9 cellular contexts compared by ENCODE assay signal in genomic region chr17:77128895-77129567, GRCh38. TPM values are rescaled to one million over a fixed set of nuclear protein-coding genes. Genes with fewer than 3 reads are reported as not detected.
A peak's percentile ranks its signal among the peaks of the same experiment; 100 is the strongest.
DNase-seq lines count a peak whose midpoint lies in the region; ATAC-seq, FAIRE-seq and TF ChIP-seq lines count a peak whose summit lies in the region.
"Had no signal": no experiment of that assay in that cellular context is flagged by ENCODE, and none has a peak within 500 bp of the region (broad histone marks: within the 10 kb centered on the region; RNA-seq: fewer than 3 reads in every experiment).

No MANE protein-coding gene starts in this region.

- no peak overlapping the region for H3K4me2 ChIP-seq in GM23338
- peak overlapping the region; percentile 63 for H3K4me2 ChIP-seq in smooth muscle cell

- no peaks in the 10 kb centered on the region for H4K20me1 ChIP-seq in GM23338 (replicated peaks; ENCODE audit: insufficient read depth)
- no peaks in the 10 kb centered on the region for H4K20me1 ChIP-seq in smooth muscle cell (ENCODE audit: low read depth)

- no peaks in the 10 kb centered on the region for H3K27me3 ChIP-seq in GM23338 (ENCODE audit: insufficient read depth)
- no peaks in the 10 kb centered on the region for H3K27me3 ChIP-seq in gastroesophageal sphincter
- H3K27me3 ChIP-seq in smooth muscle cell (ENCODE audit: low read depth) = no peaks in the 10 kb centered on the region

- TF ChIP-seq POLR2A in gastroesophageal sphincter (IDR thresholded peaks at IDR 0.05) = no peak

- no peaks in the 10 kb centered on the region for H3K9me2 ChIP-seq in GM23338 (ENCODE audit: insufficient read depth)

- H3F3A ChIP-seq in GM23338 (replicated peaks; ENCODE audit: low read depth) (no peaks in the 10 kb centered on the region), smooth muscle cell (ENCODE audit: low read depth) (peaks cover 12% of the 10 kb centered on the region)

- no peak overlapping the region for H3K27ac ChIP-seq in GM23338 (ENCODE audit: low read depth)
- peak overlapping the region in 3 of 4 donors; percentile 58 to 73 (median 60) for H3K27ac ChIP-seq in gastroesophageal sphincter
- peak overlapping the region; percentile 68 for H3K27ac ChIP-seq in smooth muscle cell (ENCODE audit: low read depth)

- H3K36me3 ChIP-seq in GM23338 (ENCODE audit: insufficient read depth) (no peaks in the 10 kb centered on the region), gastroesophageal sphincter (no peaks in the 10 kb centered on the region), smooth muscle cell (ENCODE audit: low read depth) (no peaks in the 10 kb centered on the region)

- TF ChIP-seq CTCF in GM23338 (conservative IDR thresholded peaks at IDR 0.05; ENCODE audit: low read depth in 2 of 2) (no peak), gastroesophageal sphincter (IDR thresholded peaks at IDR 0.05) (no peak), smooth muscle cell (IDR thresholded peaks at IDR 0.05; ENCODE audit: borderline replicate concordance, insufficient read depth, poor library complexity, severe bottlenecking) (no peak), D721Med (IDR thresholded peaks at IDR 0.05; ENCODE audit: insufficient read depth, missing control alignments) (no peak)

- no peaks in the 10 kb centered on the region for H3K9me3 Mint-ChIP-seq in GM23338
- H3K9me3 Mint-ChIP-seq in activated T-helper 1 cell treated with anti-CD3 and anti-CD28 coated beads, Interleukin-12 subunit alpha, Interleukin-12 subunit beta, Interleukin-2, Interleukin-4 antibody, amounts not matched to agents 30 ng/mL and 10 ng/mL and 1 ng/mL, durations not matched to agents 14 hours and 24 hours and 36 hours = no peaks in the 10 kb centered on the region

- DNase-seq in GM23338 (ENCODE audit: low spot score) = no peak
- no peak for DNase-seq in activated T-helper 1 cell treated with anti-CD3 and anti-CD28 coated beads, Interleukin-12 subunit alpha, Interleukin-12 subunit beta, Interleukin-2, Interleukin-4 antibody, amounts not matched to agents 30 ng/mL and 10 ng/mL and 1 ng/mL, durations not matched to agents 14 hours and 24 hours and 36 hours (ENCODE audit: low spot score)
- no peak for DNase-seq in smooth muscle cell (lab: John Stamatoyannopoulos, UW; ENCODE audit: unreplicated experiment)
- no peak for DNase-seq in D721Med (ENCODE audit: insufficient read length, low spot score)
- DNase-seq in mesenteric fat pad (ENCODE audit: low spot score) = no peak
- DNase-seq: NCI-H2029 had no signal

- WGBS in gastroesophageal sphincter (ENCODE audit: low coverage in 1 of 2), 2 donors = 48 to 50% methylated on average over 9 of the region's 10 CpGs
- whole genome bisulfite sequencing in smooth muscle cell (ENCODE audit: low lambda C conversion rate) = 39% methylated on average over 10 of the region's 10 CpGs

- no peak overlapping the region for H3K9ac ChIP-seq in smooth muscle cell (ENCODE audit: low read depth)

- intact Hi-C loops in activated T-helper 1 cell treated with anti-CD3 and anti-CD28 coated beads, Interleukin-12 subunit alpha, Interleukin-12 subunit beta, Interleukin-2, Interleukin-4 antibody, amounts not matched to agents 30 ng/mL and 10 ng/mL and 1 ng/mL, durations not matched to agents 14 hours and 24 hours and 36 hours (cut with micrococcal nuclease) = loop anchor here (1.0 to 2.0 kb wide), 2 partner anchors 11 to 40 kb away; partner anchors contain the start of gene SEC14L1

- no peaks in the 10 kb centered on the region for H3K36me3 Mint-ChIP-seq in GM23338 (ENCODE audit: low read depth)
- peaks cover 3% of the 10 kb centered on the region for H3K36me3 Mint-ChIP-seq in activated T-helper 1 cell treated with anti-CD3 and anti-CD28 coated beads, Interleukin-12 subunit alpha, Interleukin-12 subunit beta, Interleukin-2, Interleukin-4 antibody, amounts not matched to agents 30 ng/mL and 10 ng/mL and 1 ng/mL, durations not matched to agents 14 hours and 24 hours and 36 hours (ENCODE audit: low read depth)

- peaks cover 3% of the 10 kb centered on the region for H3K27me3 Mint-ChIP-seq in GM23338 (ENCODE audit: insufficient read depth, low read depth, poor library complexity)
- H3K27me3 Mint-ChIP-seq in activated T-helper 1 cell treated with anti-CD3 and anti-CD28 coated beads, Interleukin-12 subunit alpha, Interleukin-12 subunit beta, Interleukin-2, Interleukin-4 antibody, amounts not matched to agents 30 ng/mL and 10 ng/mL and 1 ng/mL, durations not matched to agents 14 hours and 24 hours and 36 hours (ENCODE audit: insufficient read depth) = no peaks in the 10 kb centered on the region

- peaks cover 3% of the 10 kb centered on the region; the same call in 2 of the 3 replicates for H3K4me1 Mint-ChIP-seq in GM23338
- H3K4me1 Mint-ChIP-seq in activated T-helper 1 cell treated with anti-CD3 and anti-CD28 coated beads, Interleukin-12 subunit alpha, Interleukin-12 subunit beta, Interleukin-2, Interleukin-4 antibody, amounts not matched to agents 30 ng/mL and 10 ng/mL and 1 ng/mL, durations not matched to agents 14 hours and 24 hours and 36 hours (ENCODE audit: low read depth) = peaks cover 47% of the 10 kb centered on the region

- H3K4me3 Mint-ChIP-seq in GM23338 = no peak overlapping the region
- H3K4me3 Mint-ChIP-seq in activated T-helper 1 cell treated with anti-CD3 and anti-CD28 coated beads, Interleukin-12 subunit alpha, Interleukin-12 subunit beta, Interleukin-2, Interleukin-4 antibody, amounts not matched to agents 30 ng/mL and 10 ng/mL and 1 ng/mL, durations not matched to agents 14 hours and 24 hours and 36 hours = no peak overlapping the region

- TF ChIP-seq EP300 in gastroesophageal sphincter (IDR thresholded peaks at IDR 0.05) = no peak

- H3K27ac Mint-ChIP-seq in GM23338 = no peak overlapping the region; the same call in 1 of the 2 replicates
- peak overlapping the region; percentile 10 for H3K27ac Mint-ChIP-seq in activated T-helper 1 cell treated with anti-CD3 and anti-CD28 coated beads, Interleukin-12 subunit alpha, Interleukin-12 subunit beta, Interleukin-2, Interleukin-4 antibody, amounts not matched to agents 30 ng/mL and 10 ng/mL and 1 ng/mL, durations not matched to agents 14 hours and 24 hours and 36 hours

- H3K9me3 ChIP-seq in gastroesophageal sphincter = no peaks in the 10 kb centered on the region
- no peaks in the 10 kb centered on the region for H3K9me3 ChIP-seq in smooth muscle cell (replicated peaks; ENCODE audit: low read depth)

- no peak for FAIRE-seq in D721Med (lab: Jason Lieb, UNC)

- H2AFZ ChIP-seq in GM23338 = peak overlapping the region; percentile 78; the same call in 1 of the 2 replicates
- no peak overlapping the region for H2AFZ ChIP-seq in smooth muscle cell (ENCODE audit: low read depth)

- H3K4me1 ChIP-seq in GM23338 (ENCODE audit: insufficient read depth) (no peaks in the 10 kb centered on the region), gastroesophageal sphincter (peaks cover 0 to 46% (median 4%) of the 10 kb centered on the region in 3 donors), smooth muscle cell (ENCODE audit: low read depth) (peaks cover 14% of the 10 kb centered on the region)

- H3K4me3 ChIP-seq in GM23338 = no peak overlapping the region
- no peak overlapping the region for H3K4me3 ChIP-seq in gastroesophageal sphincter
- no peak overlapping the region for H3K4me3 ChIP-seq in smooth muscle cell

- ATAC-seq in GM23338 = no peak; the same call in 1 of the 3 replicates
- no peak for ATAC-seq in gastroesophageal sphincter
- no peak for ATAC-seq in GM18868 (IDR thresholded peaks at IDR 0.05; ENCODE audit: unreplicated experiment)
- ATAC-seq in GM19023 (IDR thresholded peaks at IDR 0.05; ENCODE audit: unreplicated experiment) = no peak

- H3K79me2 ChIP-seq in GM23338 (replicated peaks; ENCODE audit: insufficient read depth) = no peaks in the 10 kb centered on the region
- H3K79me2 ChIP-seq in smooth muscle cell (ENCODE audit: low read depth) = no peaks in the 10 kb centered on the region

TF ChIP-seq in GM23338, 12 proteins besides CTCF, POLR2A, EP300 and RAD21:
- TF ChIP-seq REST (IDR thresholded peaks at IDR 0.05; ENCODE audit: unreplicated experiment) (no peak), ZNF114 (CRISPR knock-in tag; IDR thresholded peaks at IDR 0.05) (no peak), EZH2 (IDR thresholded peaks at IDR 0.05; ENCODE audit: low read depth, unreplicated experiment) (no peak), EZH2phosphoT487 (IDR thresholded peaks at IDR 0.05; ENCODE audit: unreplicated experiment) (no peak), NANOG (IDR thresholded peaks at IDR 0.05; ENCODE audit: borderline replicate concordance) (no peak), ZNF331 (CRISPR knock-in tag; IDR thresholded peaks at IDR 0.05; ENCODE audit: low read depth) (no peak), POLR2AphosphoS5 (IDR thresholded peaks at IDR 0.05; ENCODE audit: low read depth) (no peak)
TF ChIP-seq in GM23338: peak in this region for 0.

RNA-seq across cellular contexts. Expression of gene SEC14L1, which starts 11.7 kb away (rescaled TPM):
- 54.8 and 81.8 TPM in 2 replicates for total RNA-seq in GM23338 (2014; rRNA removed; shearing (Covaris generic))
- polyA plus RNA-seq in GM23338 (2016; fragmentation: Nextera tagmentation; extraction: Ambion mirVana) (26.8 and 32.3 TPM in 2 replicates), smooth muscle cell (25.8 and 29.5 TPM in 2 replicates)
- total RNA-seq in activated T-helper 1 cell treated with anti-CD3 and anti-CD28 coated beads, Interleukin-12 subunit alpha, Interleukin-12 subunit beta, Interleukin-2, Interleukin-4 antibody, amounts not matched to agents 30 ng/mL and 10 ng/mL and 1 ng/mL, durations not matched to agents 14 hours and 24 hours and 36 hours = 77.6 and 81.9 TPM in 2 replicates
- total RNA-seq in gastroesophageal sphincter (10 to 100 TPM; 38.4 to 86.1 (median 40.1) TPM), smooth muscle cell (24.3 and 25.1 TPM in 2 replicates), mesenteric fat pad (192 TPM)
